In the genomic region with DNA sequence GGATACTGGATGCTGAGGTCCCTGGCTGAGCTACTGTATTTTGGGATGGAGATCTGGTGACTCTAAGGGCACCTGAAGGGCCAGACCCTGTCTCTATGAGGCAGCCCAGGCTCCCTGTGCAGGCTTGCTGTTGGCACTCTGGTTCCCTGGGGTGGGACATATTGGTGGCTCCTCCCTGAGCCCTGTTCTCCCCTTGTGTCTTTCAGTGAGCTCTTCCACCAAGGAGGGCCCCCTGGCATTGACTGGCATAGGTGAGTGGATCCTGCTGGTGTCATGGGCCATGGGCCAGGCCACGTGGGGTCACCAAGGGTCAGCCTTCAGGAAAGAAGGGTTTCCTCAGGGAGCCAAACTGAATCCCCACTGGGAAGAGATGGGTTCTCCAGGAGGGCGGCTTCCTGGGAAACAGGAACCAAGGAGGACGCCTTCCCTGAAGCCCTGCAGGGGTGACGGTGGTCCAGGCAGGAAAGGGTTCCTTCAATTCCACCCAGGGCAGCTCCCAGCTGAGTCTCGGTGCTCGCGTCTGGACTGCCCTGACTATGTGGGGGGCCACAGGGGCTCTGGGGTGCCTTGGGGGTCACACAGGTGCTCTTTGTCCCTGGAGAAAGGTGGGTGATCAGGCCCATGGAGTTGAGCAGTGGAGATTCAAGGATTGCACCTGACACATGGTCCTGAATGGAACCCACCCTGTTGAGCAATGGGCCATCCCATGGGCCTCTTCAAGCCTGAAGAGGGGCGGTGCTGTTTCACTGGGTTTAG, we compare ENCODE assay signal across 17 cellular contexts.
DNase-seq lines count a peak whose midpoint lies in the region; ATAC-seq and TF ChIP-seq lines count a peak whose summit lies in the region.
"Had no signal": no experiment of that assay in that cellular context is flagged by ENCODE, and none has a peak within 500 bp of the region (broad histone marks: within the 10 kb centered on the region; RNA-seq: fewer than 3 reads in every experiment).

No MANE protein-coding gene starts in this region.

- H3K36me3 Mint-ChIP-seq in activated CD8-positive, alpha-beta T cell treated with anti-CD3 and anti-CD28 coated beads, Interleukin-2, amount 10 ng/mL, durations not matched to agents 7 days and 5 days (ENCODE audit: low read depth) = peaks cover 2% of the 10 kb centered on the region
- no peaks in the 10 kb centered on the region for H3K36me3 Mint-ChIP-seq in activated CD8-positive, alpha-beta T cell treated with anti-CD3 and anti-CD28 coated beads for 36 hours (ENCODE audit: low read depth)
- H3K36me3 Mint-ChIP-seq in activated CD8-positive, alpha-beta memory T cell treated with anti-CD3 and anti-CD28 coated beads, Interleukin-2, amount 10 ng/mL, durations not matched to agents 7 days and 5 days = no peaks in the 10 kb centered on the region

- intact Hi-C loops in activated CD8-positive, alpha-beta T cell treated with anti-CD3 and anti-CD28 coated beads for 36 hours (cut with micrococcal nuclease) = no loop called here
- intact Hi-C loops in sciatic nerve (cut with DNase I) = no loop called here

- peak; percentile 5 for DNase-seq in activated CD8-positive, alpha-beta T cell treated with anti-CD3 and anti-CD28 coated beads, Interleukin-2, amount 10 ng/mL, durations not matched to agents 7 days and 5 days
- no peak for DNase-seq in activated CD8-positive, alpha-beta T cell treated with anti-CD3 and anti-CD28 coated beads for 36 hours
- peak; percentile 18 for DNase-seq in activated CD8-positive, alpha-beta memory T cell treated with anti-CD3 and anti-CD28 coated beads, Interleukin-2, amount 10 ng/mL, durations not matched to agents 7 days and 5 days
- peak; percentile 18 for DNase-seq in islet precursor cell
- peak; percentile 26 for DNase-seq in sciatic nerve (ENCODE audit: low spot score)
- no peak for DNase-seq in G401 (ENCODE audit: low spot score)
- DNase-seq: cerebellar nuclear complex, EL, Karpas-422, NCI-H1436, NCI-H2227 treated with DMSO at 0.1 percent for 48 hours, substantia nigra had no signal

- POLR2A ChIA-PET in activated CD8-positive, alpha-beta T cell treated with anti-CD3 and anti-CD28 coated beads, Interleukin-2, amount 10 ng/mL, durations not matched to agents 7 days and 5 days (lab: Charles Lee) = no interaction called here
- POLR2A ChIA-PET in activated CD8-positive, alpha-beta T cell treated with anti-CD3 and anti-CD28 coated beads for 36 hours (lab: Charles Lee) = no interaction called here

- no peaks in the 10 kb centered on the region for H3K27me3 ChIP-seq in gastroesophageal sphincter
- H3K27me3 ChIP-seq: SJCRH30 had no signal

- H3K4me3 Mint-ChIP-seq in activated CD8-positive, alpha-beta T cell treated with anti-CD3 and anti-CD28 coated beads, Interleukin-2, amount 10 ng/mL, durations not matched to agents 7 days and 5 days = no peak overlapping the region
- no peak overlapping the region for H3K4me3 Mint-ChIP-seq in activated CD8-positive, alpha-beta T cell treated with anti-CD3 and anti-CD28 coated beads for 36 hours
- no peak overlapping the region for H3K4me3 Mint-ChIP-seq in activated CD8-positive, alpha-beta memory T cell treated with anti-CD3 and anti-CD28 coated beads, Interleukin-2, amount 10 ng/mL, durations not matched to agents 7 days and 5 days
- H3K4me3 Mint-ChIP-seq: CD4-positive, alpha-beta T cell had no signal

- H3K27ac Mint-ChIP-seq in activated CD8-positive, alpha-beta T cell treated with anti-CD3 and anti-CD28 coated beads, Interleukin-2, amount 10 ng/mL, durations not matched to agents 7 days and 5 days = no peak overlapping the region
- no peak overlapping the region for H3K27ac Mint-ChIP-seq in activated CD8-positive, alpha-beta T cell treated with anti-CD3 and anti-CD28 coated beads for 36 hours
- no peak overlapping the region for H3K27ac Mint-ChIP-seq in activated CD8-positive, alpha-beta memory T cell treated with anti-CD3 and anti-CD28 coated beads, Interleukin-2, amount 10 ng/mL, durations not matched to agents 7 days and 5 days
- H3K27ac Mint-ChIP-seq: CD4-positive, alpha-beta T cell had no signal

- in situ Hi-C loops in G401 (cut with HindIII; ENCODE audit: low sequenced_read_pairs) = no loop called here

- no peak for TF ChIP-seq CTCF in activated CD8-positive, alpha-beta T cell treated with anti-CD3 and anti-CD28 coated beads for 36 hours (IDR thresholded peaks at IDR 0.05)
- no peak for TF ChIP-seq CTCF in gastroesophageal sphincter (IDR thresholded peaks at IDR 0.05)

- H3K9me3 Mint-ChIP-seq in activated CD8-positive, alpha-beta T cell treated with anti-CD3 and anti-CD28 coated beads, Interleukin-2, amount 10 ng/mL, durations not matched to agents 7 days and 5 days (ENCODE audit: insufficient read depth) = peaks cover 26% of the 10 kb centered on the region
- H3K9me3 Mint-ChIP-seq in activated CD8-positive, alpha-beta T cell treated with anti-CD3 and anti-CD28 coated beads for 36 hours = peaks cover 26% of the 10 kb centered on the region
- peaks cover 8% of the 10 kb centered on the region for H3K9me3 Mint-ChIP-seq in activated CD8-positive, alpha-beta memory T cell treated with anti-CD3 and anti-CD28 coated beads, Interleukin-2, amount 10 ng/mL, durations not matched to agents 7 days and 5 days (ENCODE audit: low read depth)

- H3K9me3 ChIP-seq in gastroesophageal sphincter = peaks cover 0 to 100% (median 0%) of the 10 kb centered on the region in 3 donors
- H3K9me3 ChIP-seq: SJCRH30 had no signal

- no peak overlapping the region for H3K4me3 ChIP-seq in gastroesophageal sphincter
- H3K4me3 ChIP-seq: SJCRH30 had no signal

- WGBS in gastroesophageal sphincter (ENCODE audit: low coverage in 1 of 2), 2 donors = no CpG with 5 or more reads among the region's 8 CpGs

- CTCF ChIA-PET in activated CD8-positive, alpha-beta T cell treated with anti-CD3 and anti-CD28 coated beads, Interleukin-2, amount 10 ng/mL, durations not matched to agents 7 days and 5 days (lab: Charles Lee) = no interaction called here
- CTCF ChIA-PET in activated CD8-positive, alpha-beta T cell treated with anti-CD3 and anti-CD28 coated beads for 36 hours (lab: Charles Lee) = interaction anchor here (0.6 kb wide), 1 partner anchor 10 kb away, joined by 4 read pairs; no protein-coding TSS in a partner anchor
- CTCF ChIA-PET in activated CD8-positive, alpha-beta memory T cell treated with anti-CD3 and anti-CD28 coated beads, Interleukin-2, amount 10 ng/mL, durations not matched to agents 7 days and 5 days (lab: Charles Lee) = no interaction called here

- no peaks in the 10 kb centered on the region for H3K4me1 ChIP-seq in gastroesophageal sphincter
- H3K4me1 ChIP-seq: SJCRH30 had no signal

- TF ChIP-seq POLR2A in gastroesophageal sphincter (IDR thresholded peaks at IDR 0.05) = no peak

- H3K27ac ChIP-seq in gastroesophageal sphincter = no peak overlapping the region
- H3K27ac ChIP-seq: SJCRH30 had no signal

- H3K4me1 Mint-ChIP-seq in activated CD8-positive, alpha-beta T cell treated with anti-CD3 and anti-CD28 coated beads, Interleukin-2, amount 10 ng/mL, durations not matched to agents 7 days and 5 days (ENCODE audit: low read depth) = no peaks in the 10 kb centered on the region
- H3K4me1 Mint-ChIP-seq in activated CD8-positive, alpha-beta T cell treated with anti-CD3 and anti-CD28 coated beads for 36 hours (ENCODE audit: low read depth) = no peaks in the 10 kb centered on the region
- no peaks in the 10 kb centered on the region for H3K4me1 Mint-ChIP-seq in activated CD8-positive, alpha-beta memory T cell treated with anti-CD3 and anti-CD28 coated beads, Interleukin-2, amount 10 ng/mL, durations not matched to agents 7 days and 5 days

- no peak for TF ChIP-seq EP300 in gastroesophageal sphincter (IDR thresholded peaks at IDR 0.05)

- H3K27me3 Mint-ChIP-seq in activated CD8-positive, alpha-beta T cell treated with anti-CD3 and anti-CD28 coated beads, Interleukin-2, amount 10 ng/mL, durations not matched to agents 7 days and 5 days (ENCODE audit: low read depth) = no peaks in the 10 kb centered on the region
- no peaks in the 10 kb centered on the region for H3K27me3 Mint-ChIP-seq in activated CD8-positive, alpha-beta T cell treated with anti-CD3 and anti-CD28 coated beads for 36 hours
- H3K27me3 Mint-ChIP-seq in activated CD8-positive, alpha-beta memory T cell treated with anti-CD3 and anti-CD28 coated beads, Interleukin-2, amount 10 ng/mL, durations not matched to agents 7 days and 5 days = no peaks in the 10 kb centered on the region
- H3K27me3 Mint-ChIP-seq: CD4-positive, alpha-beta T cell had no signal

- no peak for ATAC-seq in activated CD8-positive, alpha-beta T cell treated with anti-CD3 and anti-CD28 coated beads, Interleukin-2, amount 10 ng/mL, durations not matched to agents 7 days and 5 days
- ATAC-seq in activated CD8-positive, alpha-beta T cell treated with anti-CD3 and anti-CD28 coated beads for 36 hours = no peak
- no peak for ATAC-seq in activated CD8-positive, alpha-beta memory T cell treated with anti-CD3 and anti-CD28 coated beads, Interleukin-2, amount 10 ng/mL, durations not matched to agents 7 days and 5 days
- ATAC-seq in sciatic nerve = no peak
- ATAC-seq in gastroesophageal sphincter = no peak
- ATAC-seq in GM18867 (IDR thresholded peaks at IDR 0.05; ENCODE audit: unreplicated experiment) = no peak
- ATAC-seq: HCT116 had no signal

- H3K36me3 ChIP-seq in gastroesophageal sphincter = no peaks in the 10 kb centered on the region
- H3K36me3 ChIP-seq: SJCRH30 had no signal

Comparison
In these comparisons a context has a peak if more than half of its experiments do, and no peak if none do; other contexts are left out.
1. DNase-seq: peak in activated CD8-positive, alpha-beta T cell treated with anti-CD3 and anti-CD28 coated beads, Interleukin-2, amount 10 ng/mL, durations not matched to agents 7 days and 5 days (single experiment), activated CD8-positive, alpha-beta memory T cell treated with anti-CD3 and anti-CD28 coated beads, Interleukin-2, amount 10 ng/mL, durations not matched to agents 7 days and 5 days (single experiment), islet precursor cell (single experiment) and sciatic nerve (single experiment); none in activated CD8-positive, alpha-beta T cell treated with anti-CD3 and anti-CD28 coated beads for 36 hours (single experiment) and G401 (single experiment).